ENCODE assay signal across 1 cellular context in the genomic region with DNA sequence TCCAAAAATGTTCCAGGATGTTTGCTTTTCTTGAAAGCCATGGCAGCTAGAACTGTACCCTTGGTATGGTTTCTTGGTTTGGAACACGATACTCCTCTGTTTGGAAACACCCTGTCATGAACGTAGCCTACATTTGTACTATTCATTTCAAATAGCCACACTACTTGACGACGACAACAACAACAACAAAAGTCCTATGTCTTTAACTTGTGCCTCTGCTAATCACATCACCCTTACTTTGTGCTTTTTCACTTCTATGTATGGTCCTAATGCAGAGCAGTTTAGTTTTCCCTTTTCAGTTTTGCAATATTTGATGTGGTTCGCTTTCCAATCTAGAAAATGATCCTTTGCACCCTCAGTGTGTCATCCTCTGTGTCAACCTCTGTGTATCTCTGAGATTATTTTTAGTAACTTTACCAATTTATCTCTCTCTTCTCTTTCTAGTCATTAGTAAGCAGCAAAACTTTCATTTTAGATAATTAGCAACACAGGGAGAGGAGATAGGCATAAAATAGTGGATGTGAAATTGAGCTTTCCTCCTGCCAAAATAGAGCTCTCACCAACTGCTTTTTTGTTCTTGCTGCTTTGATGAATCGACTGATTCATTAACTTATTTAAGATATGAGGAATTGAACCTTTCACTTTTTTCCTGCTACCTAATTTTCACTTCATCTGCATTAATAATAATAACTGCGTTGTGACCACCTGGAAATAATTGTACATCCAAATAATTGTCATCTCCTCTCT.
TF ChIP-seq lines count a peak whose summit lies in the region.

No MANE protein-coding gene starts in this region.

TF ChIP-seq in WTC11, 78 proteins besides CTCF, POLR2A, EP300 and RAD21 (continued from another document):
- TF ChIP-seq, protein P1, sequence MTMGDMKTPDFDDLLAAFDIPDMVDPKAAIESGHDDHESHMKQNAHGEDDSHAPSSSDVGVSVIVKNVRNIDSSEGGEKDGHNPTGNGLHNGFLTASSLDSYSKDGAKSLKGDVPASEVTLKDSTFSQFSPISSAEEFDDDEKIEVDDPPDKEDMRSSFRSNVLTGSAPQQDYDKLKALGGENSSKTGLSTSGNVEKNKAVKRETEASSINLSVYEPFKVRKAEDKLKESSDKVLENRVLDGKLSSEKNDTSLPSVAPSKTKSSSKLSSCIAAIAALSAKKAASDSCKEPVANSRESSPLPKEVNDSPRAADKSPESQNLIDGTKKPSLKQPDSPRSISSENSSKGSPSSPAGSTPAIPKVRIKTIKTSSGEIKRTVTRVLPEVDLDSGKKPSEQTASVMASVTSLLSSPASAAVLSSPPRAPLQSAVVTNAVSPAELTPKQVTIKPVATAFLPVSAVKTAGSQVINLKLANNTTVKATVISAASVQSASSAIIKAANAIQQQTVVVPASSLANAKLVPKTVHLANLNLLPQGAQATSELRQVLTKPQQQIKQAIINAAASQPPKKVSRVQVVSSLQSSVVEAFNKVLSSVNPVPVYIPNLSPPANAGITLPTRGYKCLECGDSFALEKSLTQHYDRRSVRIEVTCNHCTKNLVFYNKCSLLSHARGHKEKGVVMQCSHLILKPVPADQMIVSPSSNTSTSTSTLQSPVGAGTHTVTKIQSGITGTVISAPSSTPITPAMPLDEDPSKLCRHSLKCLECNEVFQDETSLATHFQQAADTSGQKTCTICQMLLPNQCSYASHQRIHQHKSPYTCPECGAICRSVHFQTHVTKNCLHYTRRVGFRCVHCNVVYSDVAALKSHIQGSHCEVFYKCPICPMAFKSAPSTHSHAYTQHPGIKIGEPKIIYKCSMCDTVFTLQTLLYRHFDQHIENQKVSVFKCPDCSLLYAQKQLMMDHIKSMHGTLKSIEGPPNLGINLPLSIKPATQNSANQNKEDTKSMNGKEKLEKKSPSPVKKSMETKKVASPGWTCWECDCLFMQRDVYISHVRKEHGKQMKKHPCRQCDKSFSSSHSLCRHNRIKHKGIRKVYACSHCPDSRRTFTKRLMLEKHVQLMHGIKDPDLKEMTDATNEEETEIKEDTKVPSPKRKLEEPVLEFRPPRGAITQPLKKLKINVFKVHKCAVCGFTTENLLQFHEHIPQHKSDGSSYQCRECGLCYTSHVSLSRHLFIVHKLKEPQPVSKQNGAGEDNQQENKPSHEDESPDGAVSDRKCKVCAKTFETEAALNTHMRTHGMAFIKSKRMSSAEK (CRISPR knock-in tag; IDR thresholded peaks at IDR 0.05; ENCODE audit: borderline replicate concordance) = no peak
- TF ChIP-seq FOXK1 (CRISPR knock-in tag; IDR thresholded peaks at IDR 0.05) = no peak
